In the genomic region with DNA sequence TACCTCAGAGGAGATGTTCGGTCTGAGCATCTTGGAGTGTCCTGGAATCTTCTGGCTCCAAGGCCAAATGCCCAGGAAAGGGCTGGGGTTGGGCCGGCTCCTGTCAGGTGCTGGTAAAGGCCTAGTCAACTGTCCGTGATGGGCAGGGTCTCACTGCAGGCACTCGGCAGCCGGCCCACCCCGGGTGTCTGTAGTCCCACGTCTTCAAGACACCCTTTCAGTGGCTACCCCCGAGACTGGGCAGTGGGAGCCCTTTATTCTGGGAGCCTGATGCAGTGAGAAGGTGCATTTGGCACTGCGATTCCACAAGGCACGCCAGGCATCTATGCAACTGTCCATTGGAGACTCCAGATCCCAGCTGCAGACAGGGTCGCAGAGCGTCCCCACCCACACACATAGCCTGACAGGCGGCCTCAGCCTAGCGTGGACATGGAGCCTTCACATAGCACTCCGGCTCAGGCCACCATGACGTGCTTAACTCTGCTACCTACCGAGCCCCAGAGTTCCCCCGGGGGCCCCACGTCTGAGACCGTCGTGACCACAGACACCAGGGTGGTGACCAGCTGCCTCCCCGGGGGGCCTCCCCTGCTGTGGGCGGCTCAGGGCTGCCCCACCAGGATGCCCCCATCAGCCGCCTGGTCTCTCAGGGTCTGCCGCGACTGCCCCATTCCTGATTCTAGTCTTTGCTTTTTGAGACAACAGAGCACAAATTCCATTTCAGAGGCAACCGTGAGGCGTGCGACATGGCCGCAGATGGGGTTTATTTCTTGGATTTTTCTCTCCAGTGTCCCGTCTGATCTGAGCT, we compare ENCODE assay signal across 23 cellular contexts.
"Had no signal": no experiment of that assay in that cellular context is flagged by ENCODE, and none has a peak within 500 bp of the region (broad histone marks: within the 10 kb centered on the region; RNA-seq: fewer than 3 reads in every experiment).

No MANE protein-coding gene starts in this region.

- FAIRE-seq: astrocyte, small intestine had no signal

- H3K4me1 ChIP-seq: breast epithelium, left ventricle myocardium inferior, stomach had no signal

- H3K4me3 ChIP-seq: breast epithelium, left ventricle myocardium inferior, stomach, vagina had no signal

- H3K27ac ChIP-seq: breast epithelium, left ventricle myocardium inferior, stomach, vagina had no signal

- H3K27me3 ChIP-seq: vagina had no signal

- DNase-seq: activated B cell treated with CpG ODN at 0.5 μM for 24 hours; activated CD4-positive, alpha-beta T cell treated with anti-CD3 and anti-CD28 coated beads for 36 hours; activated CD4-positive, alpha-beta T cell treated with anti-CD3 and anti-CD28 coated beads, Interleukin-2, amount 50 U/mL, for 4 hours; activated CD8-positive, alpha-beta memory T cell treated with anti-CD3 and anti-CD28 coated beads for 24 hours; activated naive CD4-positive, alpha-beta T cell treated with Interleukin-2 at 50 U/mL for 16 hours; activated naive CD8-positive, alpha-beta T cell treated with anti-CD3 and anti-CD28 coated beads for 36 hours; effector CD4-positive, alpha-beta T cell; erythroblast; foreskin fibroblast; immature natural killer cell; left ventricle myocardium inferior; occipital lobe; small intestine; stimulated activated CD4-positive, alpha-beta T cell treated with anti-CD3 and anti-CD28 coated beads, Interleukin-15, amount 100 ng/mL, for 24 hours; stomach; T1000; trophoblast cell had no signal

- H3K9me3 ChIP-seq: breast epithelium, left ventricle myocardium inferior, stomach, vagina had no signal

- ATAC-seq: activated CD4-positive, alpha-beta T cell treated with anti-CD3 and anti-CD28 coated beads for 36 hours; natural killer cell treated with Interleukin-12 subunit alpha and Interleukin-12 subunit beta and Interleukin-15 and Interleukin-18, amount 100 ng/mL, for 72 hours; sciatic nerve; stimulated activated memory B cell treated with anti-CD40 and anti-IgM and Interleukin-4, amounts not matched to agents 10 μg/mL and 1 μg/mL and 100 μg/mL, for 72 hours had no signal

- H3K36me3 ChIP-seq: breast epithelium, left ventricle myocardium inferior, stomach, vagina had no signal
